In the genomic region with DNA sequence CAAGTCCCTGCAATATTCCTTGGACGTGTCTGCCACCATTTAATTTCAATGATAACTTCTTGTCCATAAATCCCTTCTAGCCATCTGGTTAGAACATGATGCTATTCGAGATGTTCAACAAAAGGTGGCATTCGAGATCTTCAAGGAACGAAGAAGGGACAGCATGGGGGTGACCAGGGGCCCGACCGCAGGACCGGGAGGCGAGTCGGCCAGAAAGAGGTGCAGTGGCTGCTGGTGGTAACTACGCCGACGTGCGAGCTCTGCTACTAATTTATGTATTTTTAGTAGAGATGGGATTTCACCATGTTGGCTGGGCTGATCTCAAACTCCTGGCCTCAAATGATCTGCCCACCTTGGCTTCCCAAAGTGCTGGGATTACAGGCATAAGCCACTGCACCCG, we compare ENCODE assay signal across 20 cellular contexts. TPM values are rescaled to one million over a fixed set of nuclear protein-coding genes. Genes with fewer than 3 reads are reported as not detected.
A peak's percentile ranks its signal among the peaks of the same experiment; 100 is the strongest.
DNase-seq lines count a peak whose midpoint lies in the region; ATAC-seq and TF ChIP-seq lines count a peak whose summit lies in the region.
"Had no signal": no experiment of that assay in that cellular context is flagged by ENCODE, and none has a peak within 500 bp of the region (broad histone marks: within the 10 kb centered on the region; RNA-seq: fewer than 3 reads in every experiment).

No MANE protein-coding gene starts in this region.

- TF ChIP-seq CTCF in gastrocnemius medialis (IDR thresholded peaks at IDR 0.05 in 4 of 5, conservative IDR thresholded peaks at IDR 0.05 in 1 of 5) = peak in 2 of 5 experiments; percentile 11 to 17
- no peak for TF ChIP-seq CTCF in coronary artery (IDR thresholded peaks at IDR 0.05)
- TF ChIP-seq CTCF in nephron progenitor cell (IDR thresholded peaks at IDR 0.05) = no peak
- TF ChIP-seq CTCF in mammary epithelial cell (conservative IDR thresholded peaks at IDR 0.05 in 1 of 2, IDR thresholded peaks at IDR 0.05 in 1 of 2; ENCODE audit: extremely low read depth in 1 of 2, insufficient read depth in 1 of 2, low read depth in 1 of 2, low read length in 2 of 2) = no peak

- H3K36me3 Mint-ChIP-seq in T-cell = peaks cover 32% of the 10 kb centered on the region
- peaks cover 39% of the 10 kb centered on the region for H3K36me3 Mint-ChIP-seq in effector memory CD8-positive, alpha-beta T cell (ENCODE audit: insufficient read depth)
- H3K36me3 Mint-ChIP-seq in nephron progenitor cell (ENCODE audit: low read depth) = no peaks in the 10 kb centered on the region

- H4K20me1 ChIP-seq in mammary epithelial cell (ENCODE audit: insufficient read depth, low read length) = no peaks in the 10 kb centered on the region

- CTCF ChIA-PET in T-cell (lab: Charles Lee) = interaction anchor here in 1 of 2 donors (0.6 to 1.0 kb wide), 2 partner anchors 22 to 56 kb away, joined by 4 to 9 read pairs; partner anchors contain the start of gene MCM10
- CTCF ChIA-PET in mammary epithelial cell (lab: Charles Lee; ENCODE audit: low non-redundant PET) = no interaction called here

- H3K27me3 Mint-ChIP-seq in T-cell (no peaks in the 10 kb centered on the region), nephron progenitor cell (ENCODE audit: low read depth, poor library complexity) (peaks cover 13% of the 10 kb centered on the region)
- H3K27me3 Mint-ChIP-seq in effector memory CD8-positive, alpha-beta T cell = no peaks in the 10 kb centered on the region
- H3K27me3 Mint-ChIP-seq: IgD-negative memory B cell had no signal

- BruUV-seq in mammary epithelial cell (replicated peaks; lab: Mats Ljungman, UMichigan) = no TSS peak

- TF ChIP-seq POLR2A in gastrocnemius medialis (IDR thresholded peaks at IDR 0.05) = no peak

- dilution Hi-C loops in mammary epithelial cell (cut with HindIII; ENCODE audit: low sequenced_read_pairs) = no loop called here

- 95% methylated on average over 14 of the region's 14 CpGs for WGBS in mammary epithelial cell (ENCODE audit: low coverage, missing lambda C conversion rate)

- H3K4me3 ChIP-seq in gastrocnemius medialis (peak overlapping the region in 1 of 4 donors; percentile 18), coronary artery (no peak overlapping the region), mammary epithelial cell (replicated peaks in 1 of 3; ENCODE audit: insufficient read depth in 1 of 3, low read depth in 2 of 3, low read length in 3 of 3) (no peak overlapping the region)
- H3K4me3 ChIP-seq: GM12878, HAP-1, PC-9 had no signal

- no peaks in the 10 kb centered on the region for H3K9me3 Mint-ChIP-seq in T-cell
- H3K9me3 Mint-ChIP-seq in effector memory CD8-positive, alpha-beta T cell = no peaks in the 10 kb centered on the region
- H3K9me3 Mint-ChIP-seq in nephron progenitor cell = no peaks in the 10 kb centered on the region
- H3K9me3 Mint-ChIP-seq: IgD-negative memory B cell had no signal

- H3K4me1 ChIP-seq in gastrocnemius medialis (peaks cover 53 to 58% of the 10 kb centered on the region in 2 donors), mammary epithelial cell (ENCODE audit: insufficient read depth, low read length) (peaks cover 6% of the 10 kb centered on the region)

- in situ Hi-C loops in gastrocnemius medialis (cut with MboI; ENCODE audit: low sequenced_read_pairs in 4 of 4) (no loop called here), mammary epithelial cell (cut with MboI; ENCODE audit: low sequenced_read_pairs in 2 of 2) (no loop called here)

- intact Hi-C loops in gastrocnemius medialis (cut with DNase I; ENCODE audit: low total_unique reads) = loop anchor here (5.0 to 10.0 kb wide), 3 partner anchors 198 to 1360 kb away; partner anchors contain the start of genes ECHDC3, PHYH and SEPHS1
- intact Hi-C loops in mammary epithelial cell (cut with micrococcal nuclease) = no loop called here

- H3K36me3 ChIP-seq in gastrocnemius medialis = peaks cover 0 to 12% of the 10 kb centered on the region in 2 donors
- H3K36me3 ChIP-seq in mammary epithelial cell (ENCODE audit: insufficient read depth, low read length) = peaks cover 4% of the 10 kb centered on the region
- H3K36me3 ChIP-seq: HAP-1 had no signal

- ATAC-seq in T-cell (replicated peaks in 1 of 4) (no peak), gastrocnemius medialis (no peak)
- no peak for ATAC-seq in effector memory CD8-positive, alpha-beta T cell (replicated peaks)
- ATAC-seq: GM12878 had no signal

- DNase-seq in DMS 273 (lab: John Stamatoyannopoulos, UW; ENCODE audit: unreplicated experiment) = peak; percentile 2
- no peak for DNase-seq in DMS 273 treated with DMSO at 0.1 percent for 48 hours (lab: John Stamatoyannopoulos, UW)
- no peak for DNase-seq in T-cell
- no peak for DNase-seq in effector memory CD8-positive, alpha-beta T cell
- peak in 1 of 2 donors; percentile 46 for DNase-seq in gastrocnemius medialis
- no peak for DNase-seq in coronary artery (ENCODE audit: low spot score)
- no peak for DNase-seq in nephron progenitor cell
- no peak for DNase-seq in mammary epithelial cell
- DNase-seq: COR-L47, DMS79, NCI-H1417, NCI-H1930, NCI-H2171, NCI-H446 treated with DMSO at 0.1 percent for 48 hours, NCI-H774, PC-9 had no signal

- peak overlapping the region; percentile 41 to 78 for H3K27ac Mint-ChIP-seq in T-cell
- peak overlapping the region; percentile 87 to 92 for H3K27ac Mint-ChIP-seq in effector memory CD8-positive, alpha-beta T cell
- H3K27ac Mint-ChIP-seq in nephron progenitor cell = no peak overlapping the region

- H3K27ac ChIP-seq in gastrocnemius medialis = peak overlapping the region; percentile 96 to 99 (median 98)
- no peak overlapping the region for H3K27ac ChIP-seq in coronary artery
- no peak overlapping the region for H3K27ac ChIP-seq in mammary epithelial cell (ENCODE audit: insufficient read depth, low read depth, low read length)
- H3K27ac ChIP-seq: 22Rv1, PC-9 had no signal

- H3K9me3 ChIP-seq in gastrocnemius medialis (no peaks in the 10 kb centered on the region), mammary epithelial cell (replicated peaks; ENCODE audit: insufficient read depth, low read length) (no peaks in the 10 kb centered on the region)
- H3K9me3 ChIP-seq: HAP-1 had no signal

- no peak overlapping the region for H3K9ac ChIP-seq in mammary epithelial cell (ENCODE audit: insufficient read depth, low read length)

- no peak overlapping the region for H3K4me2 ChIP-seq in mammary epithelial cell (ENCODE audit: insufficient read depth, low read depth, low read length)
- H3K4me2 ChIP-seq: PC-9 had no signal

- peak overlapping the region in 1 of 3 donors; percentile 2 for H3K4me3 Mint-ChIP-seq in T-cell
- H3K4me3 Mint-ChIP-seq in effector memory CD8-positive, alpha-beta T cell = peak overlapping the region in 1 of 2 donors; percentile 62
- no peak overlapping the region for H3K4me3 Mint-ChIP-seq in nephron progenitor cell
- H3K4me3 Mint-ChIP-seq: IgD-negative memory B cell had no signal

- POLR2A ChIA-PET in T-cell (lab: Charles Lee) = no interaction called here

- H3K79me2 ChIP-seq in mammary epithelial cell (ENCODE audit: insufficient read depth, low read length) = peaks cover 78% of the 10 kb centered on the region

- H3K4me1 Mint-ChIP-seq in T-cell (peaks cover 68 to 80% (median 79%) of the 10 kb centered on the region in 3 donors), nephron progenitor cell (peaks cover 7% of the 10 kb centered on the region)
- peaks cover 56 to 75% of the 10 kb centered on the region in 2 donors for H3K4me1 Mint-ChIP-seq in effector memory CD8-positive, alpha-beta T cell (ENCODE audit: low read depth in 2 of 2)

- H3K27me3 ChIP-seq in gastrocnemius medialis (no peaks in the 10 kb centered on the region), mammary epithelial cell (ENCODE audit: insufficient read depth, low read length) (no peaks in the 10 kb centered on the region)

- H2AFZ ChIP-seq in mammary epithelial cell (ENCODE audit: low read depth, low read length) = no peak overlapping the region
- H2AFZ ChIP-seq: PC-9 had no signal

RNA-seq across cellular contexts. Expression of gene OPTN, which starts 4.7 kb away (rescaled TPM):
- total RNA-seq in T-cell (100 to 1,000 TPM in 2 of 5 donors, 10 to 100 TPM in 3; 87.7 to 115 (median 94.9) TPM), gastrocnemius medialis (100 to 1,000 TPM; 295 to 592 (median 527) TPM), mammary epithelial cell (100 to 1,000 TPM in 1 of 2 donors, 10 to 100 TPM in 1; 60.0 to 142 TPM)
- 31.2 TPM for polyA plus RNA-seq in mammary epithelial cell
- 59.5 TPM for polyA minus RNA-seq in mammary epithelial cell

RNA-seq across cellular contexts. Expression of gene MCM10, which starts 56.7 kb away (rescaled TPM):
- total RNA-seq in T-cell (1 to 10 TPM in 2 of 5 donors, under 1 TPM in 3; 0.65 to 1.4 (median 0.82) TPM), gastrocnemius medialis (1 to 10 TPM in 1 of 4 donors, under 1 TPM in 3; 0.64 to 1.5 (median 0.78) TPM), mammary epithelial cell (10 to 100 TPM in 1 of 2 donors, 1 to 10 TPM in 1; 1.5 to 25.4 TPM)
- 13.2 TPM for polyA plus RNA-seq in mammary epithelial cell
- 35.0 TPM for polyA minus RNA-seq in mammary epithelial cell
- polyA plus RNA-seq: IgD-negative memory B cell had no signal

Comparison
In these comparisons a context has a peak if more than half of its experiments do, and no peak if none do; other contexts are left out.
1. H3K27ac ChIP-seq: peak in gastrocnemius medialis (4 of 4); none in coronary artery (0 of 2) and mammary epithelial cell (single experiment).